11 cellular contexts compared by ENCODE assay signal in the genomic region with DNA sequence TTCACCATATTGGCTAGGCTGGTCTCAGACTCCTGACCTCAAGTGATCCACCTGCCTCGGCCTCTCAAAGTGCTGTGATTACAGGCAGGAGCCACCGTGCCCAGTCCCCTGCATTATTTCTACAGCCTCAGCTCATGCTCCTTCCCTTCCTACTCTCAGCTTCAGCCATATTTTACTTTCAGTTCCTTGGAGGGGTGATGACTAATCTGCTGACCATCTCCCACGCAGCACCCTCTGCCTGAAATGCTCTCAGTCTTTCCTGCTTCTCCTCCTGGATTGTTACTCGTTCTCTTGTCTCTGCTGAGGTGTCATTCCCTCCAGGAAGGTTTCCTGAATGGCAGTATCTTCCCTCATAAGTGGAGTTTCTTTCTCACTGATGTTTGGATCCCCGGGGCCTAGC.
DNase-seq lines count a peak whose midpoint lies in the region; ATAC-seq and TF ChIP-seq lines count a peak whose summit lies in the region.
"Had no signal": no experiment of that assay in that cellular context is flagged by ENCODE, and none has a peak within 500 bp of the region (broad histone marks: within the 10 kb centered on the region; RNA-seq: fewer than 3 reads in every experiment).

No MANE protein-coding gene starts in this region.

- peaks cover 10% of the 10 kb centered on the region for H3K4me1 ChIP-seq in SJSA1 (replicated peaks)

- DNase-seq in AG08395 (ENCODE audit: low spot score) (peak; percentile 72), HFF-Myc (ENCODE audit: extremely low read depth, low read depth) (peak; percentile 37), SJSA1 (ENCODE audit: low read depth in 1 of 2, low spot score in 2 of 2) (peak; percentile 54 to 62), glomerular visceral epithelial cell (ENCODE audit: extremely low spot score) (peak; percentile 66), COLO668 (lab: John Stamatoyannopoulos, UW; ENCODE audit: unreplicated experiment) (no peak), NCI-H1436 (lab: John Stamatoyannopoulos, UW) (no peak)
- DNase-seq in activated T-cell treated with anti-CD3 and anti-CD28 coated beads, Interleukin-2, amount 50 U/mL, for 1 hour: no peak
- DNase-seq: CD8-positive, alpha-beta memory T cell; dorsolateral prefrontal cortex; small intestine had no signal

- H3K4me3 ChIP-seq in HFF-Myc (replicated peaks; ENCODE audit: low read depth, low read length): no peak overlapping the region
- H3K4me3 ChIP-seq in SJSA1: no peak overlapping the region
- H3K4me3 ChIP-seq: dorsolateral prefrontal cortex had no signal

- no peaks in the 10 kb centered on the region for H3K27me3 ChIP-seq in SJSA1 (replicated peaks)

- no peak for ATAC-seq in HG02571 (IDR thresholded peaks at IDR 0.05; ENCODE audit: unreplicated experiment)

- H3K9me3 ChIP-seq in SJSA1 (replicated peaks): no peaks in the 10 kb centered on the region

- no peak for TF ChIP-seq CTCF in HFF-Myc (IDR thresholded peaks at IDR 0.05; ENCODE audit: low read depth, low read length, missing control alignments)

- H3K36me3 ChIP-seq in SJSA1: no peaks in the 10 kb centered on the region

- peak overlapping the region; percentile 71 for H3K27ac ChIP-seq in SJSA1
- H3K27ac ChIP-seq: dorsolateral prefrontal cortex had no signal

Comparison
In these comparisons a context has a peak if more than half of its experiments do, and no peak if none do; other contexts are left out.
1. DNase-seq: peak in AG08395 (single experiment), HFF-Myc (single experiment), SJSA1 (2 of 2) and glomerular visceral epithelial cell (single experiment); none in COLO668 (single experiment), NCI-H1436 (single experiment) and activated T-cell treated with anti-CD3 and anti-CD28 coated beads, Interleukin-2, amount 50 U/mL, for 1 hour (single experiment).